ENCODE assay signal across 8 cellular contexts in the genomic region with DNA sequence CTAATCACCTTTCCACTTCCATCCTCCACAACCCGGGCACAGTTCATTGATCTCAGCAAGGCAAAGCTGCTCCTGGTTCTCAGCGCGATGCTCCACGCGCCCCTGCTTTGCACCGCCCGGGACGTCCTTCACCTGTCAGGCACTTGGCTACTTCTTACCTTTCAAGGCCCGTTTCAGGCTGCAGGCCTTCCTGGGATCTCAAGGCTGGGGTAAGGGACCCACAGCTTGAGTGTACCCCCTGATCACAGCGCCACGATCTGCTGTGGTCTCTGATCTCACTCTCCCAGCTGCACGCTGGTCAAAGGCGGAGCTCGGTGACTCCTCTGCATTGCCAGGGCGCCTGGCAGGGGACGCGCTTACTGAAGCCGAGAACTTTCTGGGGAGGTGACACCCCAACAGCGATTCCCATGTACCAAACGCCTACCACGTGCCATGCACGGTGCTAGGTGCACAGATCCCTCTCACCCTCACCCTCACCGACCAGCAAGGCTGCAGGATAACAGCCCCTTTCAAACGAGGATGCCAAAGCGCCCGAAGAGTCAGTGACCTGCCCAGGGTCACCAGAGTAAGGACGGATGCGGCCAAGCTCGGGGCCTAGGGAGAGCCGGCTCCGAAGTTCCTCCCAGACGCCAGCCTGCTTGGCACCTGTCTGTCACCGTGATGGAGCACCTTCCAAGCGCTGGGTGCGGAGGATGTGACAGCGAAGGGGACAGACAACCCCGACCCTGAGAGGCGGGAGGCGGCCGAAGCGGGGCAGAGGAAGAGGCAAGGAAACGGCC. TPM values are rescaled to one million over a fixed set of nuclear protein-coding genes. Genes with fewer than 3 reads are reported as not detected.
DNase-seq lines count a peak whose midpoint lies in the region; TF ChIP-seq lines count a peak whose summit lies in the region.

No MANE protein-coding gene starts in this region.

- H3K79me2 ChIP-seq in Loucy (ENCODE audit: insufficient read depth, low read length), result peaks cover 70% of the 10 kb centered on the region

- H3K27me3 Mint-ChIP-seq in activated CD4-positive, alpha-beta T cell treated with anti-CD3 and anti-CD28 coated beads, Interleukin-2, amount 10 ng/mL, durations not matched to agents 24 days and 14 days, result no peaks in the 10 kb centered on the region

- peaks cover 10% of the 10 kb centered on the region for H4K20me1 ChIP-seq in Loucy (ENCODE audit: insufficient read depth, low read length, poor library complexity, severe bottlenecking)

- no peaks in the 10 kb centered on the region for H3K36me3 ChIP-seq in Loucy (ENCODE audit: insufficient read depth, low read length)
- H3K36me3 ChIP-seq in ectodermal cell (ENCODE audit: control insufficient read depth, insufficient read depth, low read length), result no peaks in the 10 kb centered on the region

- H3K9ac ChIP-seq in Loucy (ENCODE audit: low read depth, low read length, poor library complexity, severe bottlenecking), result peak overlapping the region; percentile 98

- no peak for TF ChIP-seq CTCF in GM13976 (IDR thresholded peaks at IDR 0.05; ENCODE audit: borderline replicate concordance, control extremely low read depth, extremely low read depth, insufficient read depth, missing control alignments)
- 0 out of 2 replicates have a peak, but pooled peaks have one; percentile 8 for TF ChIP-seq CTCF in Loucy (conservative IDR thresholded peaks at IDR 0.05; ENCODE audit: low read length)

- peak; percentile 70 for DNase-seq in GM13976 (ENCODE audit: low spot score)
- peak; percentile 44 for DNase-seq in HCEC 1CT
- DNase-seq in activated CD4-positive, alpha-beta T cell treated with anti-CD3 and anti-CD28 coated beads, Interleukin-2, amount 10 ng/mL, durations not matched to agents 24 days and 14 days, result peak; percentile 85
- DNase-seq in lung microvascular endothelial cell (ENCODE audit: low read depth in 2 of 2), result peak; percentile 26 to 51
- peak; percentile 17 for DNase-seq in stimulated activated CD8-positive, alpha-beta memory T cell treated with anti-CD3 and anti-CD28 coated beads, Interleukin-12 subunit alpha, Interleukin-12 subunit beta, amount 100 ng/mL, for 1 hour (ENCODE audit: low read depth)
- DNase-seq in NCI-H1930 (lab: John Stamatoyannopoulos, UW), result no peak

- H3K4me1 Mint-ChIP-seq in activated CD4-positive, alpha-beta T cell treated with anti-CD3 and anti-CD28 coated beads, Interleukin-2, amount 10 ng/mL, durations not matched to agents 24 days and 14 days, result peaks cover 39% of the 10 kb centered on the region

- no peaks in the 10 kb centered on the region for H3K9me3 Mint-ChIP-seq in activated CD4-positive, alpha-beta T cell treated with anti-CD3 and anti-CD28 coated beads, Interleukin-2, amount 10 ng/mL, durations not matched to agents 24 days and 14 days

- no peak overlapping the region for H3K4me3 Mint-ChIP-seq in activated CD4-positive, alpha-beta T cell treated with anti-CD3 and anti-CD28 coated beads, Interleukin-2, amount 10 ng/mL, durations not matched to agents 24 days and 14 days

- no peaks in the 10 kb centered on the region for H3K9me2 ChIP-seq in Loucy (replicated peaks; ENCODE audit: low read depth, low read length)

- H3K4me2 ChIP-seq in Loucy (ENCODE audit: low read depth, low read length, poor library complexity, severe bottlenecking), result peak overlapping the region; percentile 91

- in situ Hi-C loops in GM13976 (cut with MboI; ENCODE audit: low sequenced_read_pairs, unreplicated experiment), result no loop called here

- peaks cover 26% of the 10 kb centered on the region for H3K36me3 Mint-ChIP-seq in activated CD4-positive, alpha-beta T cell treated with anti-CD3 and anti-CD28 coated beads, Interleukin-2, amount 10 ng/mL, durations not matched to agents 24 days and 14 days (ENCODE audit: low read depth)

- H3K27me3 ChIP-seq in Loucy (ENCODE audit: insufficient read depth, low read length, poor library complexity, severe bottlenecking), result no peaks in the 10 kb centered on the region
- peaks cover 5% of the 10 kb centered on the region for H3K27me3 ChIP-seq in ectodermal cell (ENCODE audit: control insufficient read depth, insufficient read depth, low read length, poor library complexity, severe bottlenecking)

- H3K4me1 ChIP-seq in Loucy (ENCODE audit: insufficient read depth, low read length, poor library complexity, severe bottlenecking), result peaks cover 40% of the 10 kb centered on the region
- peaks cover 17% of the 10 kb centered on the region for H3K4me1 ChIP-seq in ectodermal cell (ENCODE audit: control insufficient read depth, insufficient read depth, low read length)

- intact Hi-C loops in activated CD4-positive, alpha-beta T cell treated with anti-CD3 and anti-CD28 coated beads, Interleukin-2, amount 10 ng/mL, durations not matched to agents 24 days and 14 days (cut with micrococcal nuclease), result loop anchor here (1.0 to 5.0 kb wide), 9 partner anchors 50 to 1390 kb away; a partner anchor contains a TSS

- no peak overlapping the region for H3K27ac ChIP-seq in ectodermal cell (ENCODE audit: insufficient read depth, low read depth, low read length, poor library complexity, severe bottlenecking)

- no peaks in the 10 kb centered on the region for H3K9me3 ChIP-seq in Loucy (ENCODE audit: insufficient read depth, low read depth, low read length)
- no peaks in the 10 kb centered on the region for H3K9me3 ChIP-seq in ectodermal cell (ENCODE audit: control insufficient read depth, low read length)

- H2AFZ ChIP-seq in Loucy (ENCODE audit: low read length), result peak overlapping the region; percentile 95

- H3K27ac Mint-ChIP-seq in activated CD4-positive, alpha-beta T cell treated with anti-CD3 and anti-CD28 coated beads, Interleukin-2, amount 10 ng/mL, durations not matched to agents 24 days and 14 days, result peak overlapping the region; percentile 94

- peak overlapping the region; percentile 95 for H3K4me3 ChIP-seq in Loucy (ENCODE audit: low read length, poor library complexity, severe bottlenecking)
- peak overlapping the region; percentile 94 for H3K4me3 ChIP-seq in ectodermal cell (ENCODE audit: insufficient read depth, low read depth, low read length)

- no peaks in the 10 kb centered on the region for H3F3A ChIP-seq in Loucy (ENCODE audit: low read depth)

- WGBS in ectodermal cell, 2 experiments, result 5% methylated on average over 42 of the region's 42 CpGs

RNA-seq across cellular contexts. Expression of a gene that starts 0.8 kb away (rescaled TPM):
- 121 and 131 TPM in 2 replicates for total RNA-seq in activated CD4-positive, alpha-beta T cell treated with anti-CD3 and anti-CD28 coated beads, Interleukin-2, amount 10 ng/mL, durations not matched to agents 24 days and 14 days
- 42.2 TPM for polyA plus RNA-seq in ectodermal cell (2013, experiment 1 of 4)
- polyA plus RNA-seq in ectodermal cell (2013, experiment 2 of 4), result 42.2 TPM
- 40.7 TPM for polyA plus RNA-seq in ectodermal cell (2013, experiment 3 of 4)
- polyA plus RNA-seq in ectodermal cell (2013, experiment 4 of 4), result 48.1 TPM
- 25.6 and 31.6 TPM in 2 replicates for total RNA-seq in lung microvascular endothelial cell

RNA-seq across cellular contexts. Expression of a gene that starts 0.9 kb away (rescaled TPM):
- 81.4 TPM in 2 replicates for total RNA-seq in activated CD4-positive, alpha-beta T cell treated with anti-CD3 and anti-CD28 coated beads, Interleukin-2, amount 10 ng/mL, durations not matched to agents 24 days and 14 days
- 119 TPM for polyA plus RNA-seq in ectodermal cell (2013, experiment 1 of 4)
- 126 TPM for polyA plus RNA-seq in ectodermal cell (2013, experiment 2 of 4)
- 107 TPM for polyA plus RNA-seq in ectodermal cell (2013, experiment 3 of 4)
- 111 TPM for polyA plus RNA-seq in ectodermal cell (2013, experiment 4 of 4)
- 22.0 and 27.9 TPM in 2 replicates for total RNA-seq in lung microvascular endothelial cell

RNA-seq across cellular contexts. Expression of a gene that starts 51.8 kb away (rescaled TPM):
- 76.0 and 78.6 TPM in 2 replicates for total RNA-seq in activated CD4-positive, alpha-beta T cell treated with anti-CD3 and anti-CD28 coated beads, Interleukin-2, amount 10 ng/mL, durations not matched to agents 24 days and 14 days
- 12.0 TPM for polyA plus RNA-seq in ectodermal cell (2013, experiment 1 of 4)
- 16.7 TPM for polyA plus RNA-seq in ectodermal cell (2013, experiment 2 of 4)
- 15.7 TPM for polyA plus RNA-seq in ectodermal cell (2013, experiment 3 of 4)
- 18.6 TPM for polyA plus RNA-seq in ectodermal cell (2013, experiment 4 of 4)
- 28.2 and 34.4 TPM in 2 replicates for total RNA-seq in lung microvascular endothelial cell

Comparison
In these comparisons a context has a peak if more than half of its experiments do, and no peak if none do; other contexts are left out.
1. DNase-seq: peak in GM13976 (single experiment), HCEC 1CT (single experiment), activated CD4-positive, alpha-beta T cell treated with anti-CD3 and anti-CD28 coated beads, Interleukin-2, amount 10 ng/mL, durations not matched to agents 24 days and 14 days (single experiment), lung microvascular endothelial cell (2 of 2) and stimulated activated CD8-positive, alpha-beta memory T cell treated with anti-CD3 and anti-CD28 coated beads, Interleukin-12 subunit alpha, Interleukin-12 subunit beta, amount 100 ng/mL, for 1 hour (single experiment); none in NCI-H1930 (0 of 2).